ENCODE assay signal across 1 cellular context in genomic region chr17:29042679-29043538, GRCh38.
A peak's percentile ranks its signal among the peaks of the same experiment; 100 is the strongest.
TF ChIP-seq lines count a peak whose summit lies in the region.

PIPOX (plus strand) TSS chr17:29043141; CDS start chr17:29043226, 85 bp downstream.

TF ChIP-seq in HepG2, 621 proteins besides CTCF, POLR2A, EP300 and RAD21 (continued from another document and continues in another):
- TF ChIP-seq ARID4A (CRISPR knock-in tag; IDR thresholded peaks at IDR 0.05; ENCODE audit: borderline replicate concordance), result peak; percentile 61; the same call in 1 of the 2 replicates
- TF ChIP-seq ZMYM2 (CRISPR knock-in tag; IDR thresholded peaks at IDR 0.05), result peak; percentile 77
- peak; percentile 43 for TF ChIP-seq NR2F6 (IDR thresholded peaks at IDR 0.05)
- no peak; the same call in 1 of the 2 replicates for TF ChIP-seq NR2F6 (CRISPR knock-in tag; IDR thresholded peaks at IDR 0.05)
- TF ChIP-seq JUNB (CRISPR knock-in tag; IDR thresholded peaks at IDR 0.05; ENCODE audit: borderline replicate concordance), result no peak
- TF ChIP-seq KAT2B (IDR thresholded peaks at IDR 0.05; ENCODE audit: borderline replicate concordance, low read depth, low read length), result no peak
- peak; percentile 53; the same call in 1 of the 2 replicates for TF ChIP-seq PHF20 (CRISPR knock-in tag; IDR thresholded peaks at IDR 0.05)
- peak; percentile 53; the same call in 1 of the 2 replicates for TF ChIP-seq ZBTB26 (CRISPR knock-in tag; IDR thresholded peaks at IDR 0.05; ENCODE audit: borderline replicate concordance)
- no peak for TF ChIP-seq ZBTB2 (CRISPR knock-in tag; IDR thresholded peaks at IDR 0.05; ENCODE audit: low read depth)
- TF ChIP-seq EZH2 (conservative IDR thresholded peaks at IDR 0.05; ENCODE audit: low read depth, low read length), result no peak
- TF ChIP-seq ZNF513 (CRISPR knock-in tag; conservative IDR thresholded peaks at IDR 0.05), result no peak
- no peak for TF ChIP-seq CENPT (CRISPR knock-in tag; IDR thresholded peaks at IDR 0.05; ENCODE audit: low read depth)
- no peak for TF ChIP-seq ZNF432 (CRISPR knock-in tag; IDR thresholded peaks at IDR 0.05; ENCODE audit: borderline replicate concordance)
- no peak; the same call in 1 of the 2 replicates for TF ChIP-seq ZKSCAN8 (CRISPR knock-in tag; IDR thresholded peaks at IDR 0.05; ENCODE audit: borderline replicate concordance)
- TF ChIP-seq SNRNP70 (IDR thresholded peaks at IDR 0.05; ENCODE audit: low read depth, low read length), result no peak
- TF ChIP-seq MYPOP (CRISPR knock-in tag; IDR thresholded peaks at IDR 0.05), result 0 out of 2 replicates have a peak, but pooled peaks have one; percentile 54
- TF ChIP-seq ZSCAN25 (CRISPR knock-in tag; IDR thresholded peaks at IDR 0.05), result peak; percentile 94
- TF ChIP-seq BRD4 (CRISPR knock-in tag; IDR thresholded peaks at IDR 0.05), result peak; percentile 80
- no peak for TF ChIP-seq ZNF773 (CRISPR knock-in tag; IDR thresholded peaks at IDR 0.05; ENCODE audit: borderline replicate concordance)
- TF ChIP-seq ZNF549 (CRISPR knock-in tag; IDR thresholded peaks at IDR 0.05), result no peak
- no peak for TF ChIP-seq ZNF335 (CRISPR knock-in tag; IDR thresholded peaks at IDR 0.05)
- TF ChIP-seq TAF15 (IDR thresholded peaks at IDR 0.05; ENCODE audit: low read depth, low read length, poor library complexity, severe bottlenecking), result no peak
- no peak for TF ChIP-seq ZNF883 (CRISPR knock-in tag; IDR thresholded peaks at IDR 0.05; ENCODE audit: not compliant biosample characterization)
- TF ChIP-seq ZBTB37 (CRISPR knock-in tag; IDR thresholded peaks at IDR 0.05), result no peak
- TF ChIP-seq CAMTA2 (CRISPR knock-in tag; IDR thresholded peaks at IDR 0.05; ENCODE audit: borderline replicate concordance), result no peak
- TF ChIP-seq SKIL (CRISPR knock-in tag; IDR thresholded peaks at IDR 0.05; ENCODE audit: borderline replicate concordance), result no peak
- TF ChIP-seq MAFK (conservative IDR thresholded peaks at IDR 0.05 in 1 of 2, IDR thresholded peaks at IDR 0.05 in 1 of 2; ENCODE audit: low read length in 2 of 2), result peak; percentile 17 to 26; a peak in 1 of 4 replicates
- TF ChIP-seq DZIP1 (CRISPR knock-in tag; IDR thresholded peaks at IDR 0.05), result no peak
- TF ChIP-seq CSRNP2 (CRISPR knock-in tag; conservative IDR thresholded peaks at IDR 0.05; ENCODE audit: low read depth), result no peak
- no peak for TF ChIP-seq ZNF629 (CRISPR knock-in tag; conservative IDR thresholded peaks at IDR 0.05)
- TF ChIP-seq CEBPB (IDR thresholded peaks at IDR 0.05; ENCODE audit: borderline replicate concordance, low read depth, low read length), result no peak
- peak; percentile 58; the same call in 1 of the 2 replicates for TF ChIP-seq MED13 (CRISPR knock-in tag; IDR thresholded peaks at IDR 0.05)
- TF ChIP-seq ATF7 (IDR thresholded peaks at IDR 0.05), result no peak
- TF ChIP-seq ATF7 (CRISPR knock-in tag; IDR thresholded peaks at IDR 0.05), result no peak
- no peak for TF ChIP-seq ZBTB8A (CRISPR knock-in tag; IDR thresholded peaks at IDR 0.05; ENCODE audit: borderline replicate concordance, low read depth)
- no peak for TF ChIP-seq ZNF367 (CRISPR knock-in tag; IDR thresholded peaks at IDR 0.05; ENCODE audit: borderline replicate concordance)
- peak; percentile 87 for TF ChIP-seq NFIB (CRISPR knock-in tag; IDR thresholded peaks at IDR 0.05; ENCODE audit: borderline replicate concordance)
- TF ChIP-seq ZNF431 (CRISPR knock-in tag; IDR thresholded peaks at IDR 0.05; ENCODE audit: borderline replicate concordance, low read depth), result no peak; the same call in 1 of the 2 replicates
- TF ChIP-seq NCOA5 (CRISPR knock-in tag; IDR thresholded peaks at IDR 0.05), result no peak
- 0 out of 2 replicates have a peak, but pooled peaks have one; percentile 75 for TF ChIP-seq ELF4 (CRISPR knock-in tag; IDR thresholded peaks at IDR 0.05; ENCODE audit: borderline replicate concordance)
- TF ChIP-seq GMEB2 (CRISPR knock-in tag; IDR thresholded peaks at IDR 0.05; ENCODE audit: low read depth), result no peak
- TF ChIP-seq NPAS2 (CRISPR knock-in tag; IDR thresholded peaks at IDR 0.05; ENCODE audit: borderline replicate concordance), result no peak
- TF ChIP-seq NFYB (CRISPR knock-in tag; IDR thresholded peaks at IDR 0.05), result no peak
- no peak for TF ChIP-seq RCOR2 (CRISPR knock-in tag; IDR thresholded peaks at IDR 0.05)
